ENCODE assay signal across 14 cellular contexts in genomic region chr15:31453558-31454318, GRCh38.
"Had no signal": no experiment of that assay in that cellular context is flagged by ENCODE, and none has a peak within 500 bp of the region (broad histone marks: within the 10 kb centered on the region; RNA-seq: fewer than 3 reads in every experiment).

No MANE protein-coding gene starts in this region.

- H3K36me3 Mint-ChIP-seq: brain; stimulated activated effector memory CD8-positive, alpha-beta T cell treated with anti-CD3 and anti-CD28 coated beads, Interleukin-12 subunit alpha, Interleukin-12 subunit beta, amount 100 ng/mL, for 72 hours; type B pancreatic cell had no signal

- ATAC-seq: stimulated activated effector memory CD8-positive, alpha-beta T cell treated with anti-CD3 and anti-CD28 coated beads, Interleukin-12 subunit alpha, Interleukin-12 subunit beta, amount 100 ng/mL, for 72 hours had no signal

- H3K27me3 Mint-ChIP-seq: activated naive CD8-positive, alpha-beta T cell; activated T-cell treated with anti-CD3 and anti-CD28 coated beads, Interleukin-2, amount 50 U/mL, for 24 hours; type B pancreatic cell had no signal

- H3K9me3 Mint-ChIP-seq: type B pancreatic cell had no signal

- H3K27ac Mint-ChIP-seq: activated naive CD8-positive, alpha-beta T cell; activated T-cell treated with anti-CD3 and anti-CD28 coated beads, Interleukin-2, amount 50 U/mL, for 24 hours; brain; stimulated activated effector memory CD8-positive, alpha-beta T cell treated with anti-CD3 and anti-CD28 coated beads, Interleukin-12 subunit alpha, Interleukin-12 subunit beta, amount 100 ng/mL, for 72 hours; type B pancreatic cell had no signal

- H3K4me3 Mint-ChIP-seq: activated naive CD8-positive, alpha-beta T cell; activated T-cell treated with anti-CD3 and anti-CD28 coated beads, Interleukin-2, amount 50 U/mL, for 24 hours; brain; stimulated activated effector memory CD8-positive, alpha-beta T cell treated with anti-CD3 and anti-CD28 coated beads, Interleukin-12 subunit alpha, Interleukin-12 subunit beta, amount 100 ng/mL, for 72 hours; type B pancreatic cell had no signal

- DNase-seq: activated CD4-positive, alpha-beta T cell treated with anti-CD3 and anti-CD28 coated beads, Interleukin-2, amount 50 U/mL, for 1 hour; central memory CD4-positive, alpha-beta T cell; cortex of kidney; effector CD8-positive, alpha-beta T cell; foreskin fibroblast; hippocampal formation; mesendoderm; sigmoid colon; stimulated activated CD4-positive, alpha-beta T cell treated with anti-CD3 and anti-CD28 coated beads, Interleukin-2, amount 100 ng/mL, for 24 hours had no signal

- H3K4me1 Mint-ChIP-seq: brain had no signal
